ENCODE assay signal across 11 cellular contexts in genomic region chr2:86223098-86223681, GRCh38. TPM values are rescaled to one million over a fixed set of nuclear protein-coding genes. Genes with fewer than 3 reads are reported as not detected.
DNase-seq lines count a peak whose midpoint lies in the region; ATAC-seq and TF ChIP-seq lines count a peak whose summit lies in the region.
"Had no signal": no experiment of that assay in that cellular context is flagged by ENCODE, and none has a peak within 500 bp of the region (broad histone marks: within the 10 kb centered on the region; RNA-seq: fewer than 3 reads in every experiment).

No MANE protein-coding gene starts in this region.

- H3K9me1 ChIP-seq in IMR-90 (ENCODE audit: insufficient read depth, low read length) = peaks cover 3% of the 10 kb centered on the region; the same call in 1 of the 2 replicates

- H4K5ac ChIP-seq in IMR-90 (ENCODE audit: low read depth, low read length) = no peak overlapping the region; the same call in 1 of the 2 replicates

- CTCF ChIA-PET in IMR-90 (lab: Yijun Ruan, JAX) = no interaction called here
- CTCF ChIA-PET in naive thymus-derived CD4-positive, alpha-beta T cell (lab: Charles Lee) = interaction anchor here (2.2 to 6.3 kb wide), 2 partner anchors 143 to 147 kb away, joined by 5 to 50 read pairs; no protein-coding TSS in a partner anchor

- H2BK120ac ChIP-seq in IMR-90 (ENCODE audit: low read depth, low read length) = no peak overlapping the region

- no peaks in the 10 kb centered on the region for H3K79me1 ChIP-seq in IMR-90 (ENCODE audit: low read depth in 1 of 2, low read length in 2 of 2)

- H3K27me3 Mint-ChIP-seq in immature natural killer cell (ENCODE audit: low read depth in 3 of 3) = peaks cover 0 to under 1% (median 0%) of the 10 kb centered on the region in 3 donors
- no peaks in the 10 kb centered on the region for H3K27me3 Mint-ChIP-seq in naive thymus-derived CD4-positive, alpha-beta T cell
- H3K27me3 Mint-ChIP-seq: activated B cell treated with CpG ODN at 0.5 μM for 24 hours had no signal

- H3K4me1 ChIP-seq in IMR-90 (ENCODE audit: control insufficient read depth, insufficient read depth, low read length) (peaks cover 7% of the 10 kb centered on the region), gastrocnemius medialis (peaks cover 36 to 39% of the 10 kb centered on the region in 2 donors)
- H3K4me1 ChIP-seq in naive thymus-derived CD4-positive, alpha-beta T cell (ENCODE audit: control insufficient read depth in 2 of 2, insufficient read depth in 2 of 2, low read length in 2 of 2) = peaks cover 0 to 4% of the 10 kb centered on the region in 2 donors

- no peaks in the 10 kb centered on the region for H4K20me1 ChIP-seq in IMR-90 (ENCODE audit: insufficient read depth, low read length)

- H3K23ac ChIP-seq in IMR-90 (ENCODE audit: low read depth, low read length) = peak overlapping the region; percentile 66; the same call in 1 of the 2 replicates

- dilution Hi-C loops in IMR-90 (cut with HindIII; ENCODE audit: low sequenced_read_pairs, unreplicated experiment) = no loop called here

- no peak for TF ChIP-seq RAD21 in IMR-90 (IDR thresholded peaks at IDR 0.05; ENCODE audit: low read length)

- H3K27ac Mint-ChIP-seq in immature natural killer cell = no peak overlapping the region
- H3K27ac Mint-ChIP-seq in naive thymus-derived CD4-positive, alpha-beta T cell = peak overlapping the region in 2 of 9 donors; percentile 71 to 88
- H3K27ac Mint-ChIP-seq: activated B cell treated with CpG ODN at 0.5 μM for 24 hours had no signal

- 0 out of 2 replicates have a peak overlapping the region, but pooled peaks have one; percentile 26 for H3K14ac ChIP-seq in IMR-90 (replicated peaks; ENCODE audit: low read depth, low read length)

- H3K4me2 ChIP-seq in IMR-90 (ENCODE audit: low read depth, low read length) = peak overlapping the region; percentile 34; the same call in 1 of the 2 replicates

- no peak overlapping the region for H2BK20ac ChIP-seq in IMR-90 (ENCODE audit: low read depth, low read length)

- H3K27me3 ChIP-seq in IMR-90 (ENCODE audit: control insufficient read depth, insufficient read depth, low read length) (peaks cover 4% of the 10 kb centered on the region; the same call in 1 of the 2 replicates), gastrocnemius medialis (no peaks in the 10 kb centered on the region)
- H3K27me3 ChIP-seq in naive thymus-derived CD4-positive, alpha-beta T cell (ENCODE audit: control insufficient read depth in 2 of 2, insufficient read depth in 2 of 2, low read length in 2 of 2) = no peaks in the 10 kb centered on the region

- no peaks in the 10 kb centered on the region for H3K36me3 Mint-ChIP-seq in immature natural killer cell
- peaks cover 0 to 1% (median 0%) of the 10 kb centered on the region in 5 donors for H3K36me3 Mint-ChIP-seq in naive thymus-derived CD4-positive, alpha-beta T cell

- no TSS peak for BruUV-seq in IMR-90 (replicated peaks; lab: Mats Ljungman, UMichigan)

- H3K4me3 Mint-ChIP-seq in immature natural killer cell = no peak overlapping the region
- H3K4me3 Mint-ChIP-seq in naive thymus-derived CD4-positive, alpha-beta T cell = no peak overlapping the region
- H3K4me3 Mint-ChIP-seq: activated B cell treated with CpG ODN at 0.5 μM for 24 hours had no signal

- H3K9ac ChIP-seq in IMR-90 (ENCODE audit: low read depth, low read length) = no peak overlapping the region

- no peak overlapping the region for H2BK5ac ChIP-seq in IMR-90 (ENCODE audit: low read depth, low read length, poor library complexity, severe bottlenecking)

- H2AK9ac ChIP-seq in IMR-90 (replicated peaks; ENCODE audit: low read depth, low read length, poor library complexity) = no peak overlapping the region

- TF ChIP-seq POLR2A in IMR-90 (IDR thresholded peaks at IDR 0.05; ENCODE audit: low read depth, low read length) (no peak), gastrocnemius medialis (IDR thresholded peaks at IDR 0.05) (no peak)

- WGBS in IMR-90 (ENCODE audit: extremely low coverage in 2 of 2, insufficient read length in 1 of 2), 2 experiments = 35% methylated on average over 4 of the region's 8 CpGs; no CpG with 5 or more reads in 1 of the 2 experiments

- H3K36me3 ChIP-seq in IMR-90 (ENCODE audit: control insufficient read depth, insufficient read depth, low read length) (no peaks in the 10 kb centered on the region), gastrocnemius medialis (no peaks in the 10 kb centered on the region)
- H3K36me3 ChIP-seq in naive thymus-derived CD4-positive, alpha-beta T cell (ENCODE audit: control insufficient read depth in 2 of 3, insufficient read depth in 3 of 3, low read length in 3 of 3) = no peaks in the 10 kb centered on the region

- H3K9me3 ChIP-seq in IMR-90 (ENCODE audit: control insufficient read depth, insufficient read depth, low read length) (no peaks in the 10 kb centered on the region), gastrocnemius medialis (no peaks in the 10 kb centered on the region)
- no peaks in the 10 kb centered on the region for H3K9me3 ChIP-seq in naive thymus-derived CD4-positive, alpha-beta T cell (ENCODE audit: control insufficient read depth in 2 of 3, low read length in 3 of 3)

- DNase-seq in IMR-90 (peak; percentile 50), cardiac fibroblast (ENCODE audit: low read depth in 2 of 2) (peak; percentile 72 to 76), iPS-NIHi11 (ENCODE audit: low spot score) (peak; percentile 43), gastrocnemius medialis (no peak), immature natural killer cell (no peak), NCI-H2196 treated with DMSO at 0.1 percent for 48 hours (lab: John Stamatoyannopoulos, UW; ENCODE audit: unreplicated experiment) (no peak)
- DNase-seq in naive thymus-derived CD4-positive, alpha-beta T cell = no peak
- DNase-seq: activated B cell treated with CpG ODN at 0.5 μM for 24 hours; NCI-H1105; stimulated activated CD4-positive, alpha-beta T cell treated with anti-CD3 and anti-CD28 coated beads, Interleukin-15, amount 100 ng/mL, for 24 hours had no signal

- in situ Hi-C loops in IMR-90 (cut with MboI; ENCODE audit: low sequenced_read_pairs) (no loop called here), gastrocnemius medialis (cut with MboI; ENCODE audit: low sequenced_read_pairs in 4 of 4) (loop anchor here in 3 of 4 donors (5.0 to 25.0 kb wide), 4 partner anchors 142 to 389 kb away; partner anchors contain the start of genes CHMP3 (in 1 of the 3) and RNF103 (in 1 of the 3))

- no peaks in the 10 kb centered on the region for H3K9me3 Mint-ChIP-seq in immature natural killer cell
- peaks cover 0 to under 1% (median 0%) of the 10 kb centered on the region in 11 donors for H3K9me3 Mint-ChIP-seq in naive thymus-derived CD4-positive, alpha-beta T cell
- H3K9me3 Mint-ChIP-seq: activated B cell treated with CpG ODN at 0.5 μM for 24 hours had no signal

- no peak overlapping the region for H2BK15ac ChIP-seq in IMR-90 (ENCODE audit: low read depth, low read length)

- no peak overlapping the region for H3K56ac ChIP-seq in IMR-90 (ENCODE audit: extremely low read depth, insufficient read depth, low read length)

- POLR2A ChIA-PET in IMR-90 (lab: Charles Lee; ENCODE audit: unreplicated experiment) = no interaction called here
- POLR2A ChIA-PET in naive thymus-derived CD4-positive, alpha-beta T cell (lab: Charles Lee) = interaction anchor here (0.8 kb wide), 1 partner anchor 218 kb away, joined by 3 read pairs; the partner anchor contains the start of gene KDM3A

- no peak for TF ChIP-seq CTCF in IMR-90 (conservative IDR thresholded peaks at IDR 0.05; ENCODE audit: low read depth, low read length)
- TF ChIP-seq CTCF in cardiac fibroblast (IDR thresholded peaks at IDR 0.05; ENCODE audit: low read depth, low read length) = no peak
- no peak for TF ChIP-seq CTCF in gastrocnemius medialis (IDR thresholded peaks at IDR 0.05 in 4 of 5, conservative IDR thresholded peaks at IDR 0.05 in 1 of 5)

- H2AK5ac ChIP-seq in IMR-90 (ENCODE audit: low read depth, low read length) = no peak overlapping the region

- peaks cover 1 to 2% of the 10 kb centered on the region in 2 donors for H3K4me1 Mint-ChIP-seq in immature natural killer cell
- H3K4me1 Mint-ChIP-seq in naive thymus-derived CD4-positive, alpha-beta T cell = peaks cover 15 to 35% (median 23%) of the 10 kb centered on the region in 7 donors

- H3K18ac ChIP-seq in IMR-90 (ENCODE audit: low read depth, low read length) = no peak overlapping the region

- H2AFZ ChIP-seq in IMR-90 (replicated peaks; ENCODE audit: low read length, poor library complexity) = peak overlapping the region; percentile 71

- H3K27ac ChIP-seq in IMR-90 (ENCODE audit: insufficient read depth, low read length) (no peak overlapping the region), gastrocnemius medialis (peak overlapping the region; percentile 26 to 84 (median 79))
- no peak overlapping the region for H3K27ac ChIP-seq in naive thymus-derived CD4-positive, alpha-beta T cell (ENCODE audit: low read depth, low read length)

- H3K4ac ChIP-seq in IMR-90 (ENCODE audit: low read depth, low read length) = peak overlapping the region; percentile 36

- intact Hi-C loops in IMR-90 (cut with micrococcal nuclease) = loop anchor here (2.0 to 5.0 kb wide), 2 partner anchors 146 to 254 kb away; no protein-coding TSS in a partner anchor
- intact Hi-C loops in gastrocnemius medialis (cut with DNase I; ENCODE audit: low total_unique reads) = loop anchor here (10.0 kb wide), 2 partner anchors 222 to 402 kb away; partner anchors contain the start of genes KDM3A and RNF103
- intact Hi-C loops in naive thymus-derived CD4-positive, alpha-beta T cell (cut with micrococcal nuclease) = loop anchor here in 1 of 2 donors (10.0 kb wide), 1 partner anchor 222 kb away; the partner anchor contains the start of gene KDM3A

- H4K91ac ChIP-seq in IMR-90 (ENCODE audit: insufficient read depth, low read depth, low read length) = no peak overlapping the region; the same call in 1 of the 2 replicates

- ATAC-seq in IMR-90 (ENCODE audit: low read depth) (peak; percentile 90), gastrocnemius medialis (peak in 1 of 2 donors; percentile 38), GM19452 (IDR thresholded peaks at IDR 0.05; ENCODE audit: unreplicated experiment) (no peak)
- no peak for ATAC-seq in naive thymus-derived CD4-positive, alpha-beta T cell

- peak overlapping the region in 1 of 2 experiments; percentile 51; a peak in 1 of 4 replicates for H4K8ac ChIP-seq in IMR-90 (ENCODE audit: low read depth in 2 of 2, low read length in 2 of 2)

- no peak overlapping the region for H3K4me3 ChIP-seq in IMR-90 (ENCODE audit: insufficient read depth, low read depth, low read length)
- no peak overlapping the region for H3K4me3 ChIP-seq in cardiac fibroblast (replicated peaks in 1 of 2; ENCODE audit: low read depth in 2 of 2, low read length in 2 of 2)
- no peak overlapping the region for H3K4me3 ChIP-seq in gastrocnemius medialis
- no peak overlapping the region for H3K4me3 ChIP-seq in naive thymus-derived CD4-positive, alpha-beta T cell (ENCODE audit: low read length)

RNA-seq across cellular contexts. Expression of gene MRPL35, which starts 23.9 kb away (rescaled TPM):
- total RNA-seq in IMR-90 (2012; rRNA removed) (26.7 and 64.0 TPM in 2 replicates), gastrocnemius medialis (10 to 100 TPM; 22.2 to 62.3 (median 38.8) TPM)
- polyA plus RNA-seq in IMR-90 (2012; rRNA removed) (37.6 and 48.7 TPM in 2 replicates), immature natural killer cell (10 to 100 TPM; 16.0 to 24.6 (median 16.6) TPM)
- polyA plus RNA-seq in IMR-90 (2012; cell fraction: cytosol; rRNA removed) = 12.7 and 13.9 TPM in 2 replicates
- polyA plus RNA-seq in IMR-90 (2012; cell fraction: nucleus; rRNA removed; ENCODE audit: low replicate concordance) = 3.7 and 9.4 TPM in 2 replicates
- 10 to 100 TPM in 4 of 5 experiments, 1 to 10 TPM in 1; 9.7 to 49.2 (median 26.5) TPM for total RNA-seq in naive thymus-derived CD4-positive, alpha-beta T cell
- 10 to 100 TPM; 29.0 to 38.2 TPM for polyA plus RNA-seq in naive thymus-derived CD4-positive, alpha-beta T cell

RNA-seq across cellular contexts. Expression of gene IMMT, which starts 27.9 kb away (rescaled TPM):
- 87.3 and 90.0 TPM in 2 replicates for total RNA-seq in IMR-90 (2012; rRNA removed)
- 41.0 and 50.5 TPM in 2 replicates for polyA plus RNA-seq in IMR-90 (2012; rRNA removed)
- 14.0 and 31.8 TPM in 2 replicates for polyA plus RNA-seq in IMR-90 (2012; cell fraction: cytosol; rRNA removed)
- polyA plus RNA-seq in IMR-90 (2012; cell fraction: nucleus; rRNA removed; ENCODE audit: low replicate concordance) = 12.0 and 46.2 TPM in 2 replicates
- total RNA-seq in gastrocnemius medialis = 100 to 1,000 TPM in 3 of 4 donors, 10 to 100 TPM in 1; 83.5 to 153 (median 127) TPM
- 10 to 100 TPM; 37.5 to 70.9 (median 49.7) TPM for polyA plus RNA-seq in immature natural killer cell
- 100 to 1,000 TPM in 1 of 5 experiments, 10 to 100 TPM in 4; 59.2 to 164 (median 77.0) TPM for total RNA-seq in naive thymus-derived CD4-positive, alpha-beta T cell
- 10 to 100 TPM; 66.7 to 95.5 TPM for polyA plus RNA-seq in naive thymus-derived CD4-positive, alpha-beta T cell

Comparison
In these comparisons a context has a peak if more than half of its experiments do, and no peak if none do; other contexts are left out.
1. DNase-seq: peak in IMR-90 (single experiment), cardiac fibroblast (2 of 2) and iPS-NIHi11 (single experiment); none in gastrocnemius medialis (0 of 2), immature natural killer cell (0 of 3), naive thymus-derived CD4-positive, alpha-beta T cell (0 of 9) and NCI-H2196 treated with DMSO at 0.1 percent for 48 hours (single experiment).
2. H3K27ac ChIP-seq: peak in gastrocnemius medialis (4 of 4); none in IMR-90 (single experiment) and naive thymus-derived CD4-positive, alpha-beta T cell (single experiment).